ENCODE assay signal across 14 cellular contexts in genomic region chr3:100503450-100503849, GRCh38.
"Had no signal": no experiment of that assay in that cellular context is flagged by ENCODE, and none has a peak within 500 bp of the region (broad histone marks: within the 10 kb centered on the region; RNA-seq: fewer than 3 reads in every experiment).

No MANE protein-coding gene starts in this region.

- ATAC-seq: activated naive CD8-positive, alpha-beta T cell treated with anti-CD3 and anti-CD28 coated beads, Interleukin-2, amount 50 U/mL, for 24 hours; pancreas; stimulated activated naive CD8-positive, alpha-beta T cell treated with anti-CD3 and anti-CD28 coated beads, Interleukin-15, Interleukin-2, amounts not matched to agents 100 U/mL and 50 U/mL, for 24 hours had no signal

- DNase-seq: activated CD4-positive, alpha-beta memory T cell treated with anti-CD3 and anti-CD28 coated beads, Interleukin-2, amount 10 ng/mL, durations not matched to agents 7 days and 5 days; activated gamma-delta T cell treated with Interleukin-2 at 50 U/mL for 16 hours; activated naive CD8-positive, alpha-beta T cell treated with anti-CD3 and anti-CD28 coated beads, Interleukin-2, amount 50 U/mL, for 24 hours; activated T-cell treated with anti-CD3 and anti-CD28 coated beads, Interleukin-2, amount 50 U/mL, for 48 hours; esophagus squamous epithelium; foreskin fibroblast; glutamatergic neuron; immature natural killer cell; midbrain; pancreas; stimulated activated CD4-positive, alpha-beta T cell treated with anti-CD3 and anti-CD28 coated beads, Interleukin-2, amount 100 ng/mL, for 48 hours; stimulated activated CD8-positive, alpha-beta memory T cell treated with anti-CD3 and anti-CD28 coated beads, Interleukin-4, amount 100 ng/mL, for 48 hours; stimulated activated naive CD8-positive, alpha-beta T cell treated with anti-CD3 and anti-CD28 coated beads, Interleukin-15, Interleukin-2, amounts not matched to agents 100 U/mL and 50 U/mL, for 24 hours; upper lobe of left lung had no signal
